In genomic region chr13:84553252-84553651, GRCh38 we compare ENCODE assay signal across 1 cellular context.
TF ChIP-seq lines count a peak whose summit lies in the region.

No MANE protein-coding gene starts in this region.

TF ChIP-seq in HEK293T, 16 proteins besides CTCF, POLR2A, EP300 and RAD21 (continued from another document):
- TF ChIP-seq, protein P1, sequence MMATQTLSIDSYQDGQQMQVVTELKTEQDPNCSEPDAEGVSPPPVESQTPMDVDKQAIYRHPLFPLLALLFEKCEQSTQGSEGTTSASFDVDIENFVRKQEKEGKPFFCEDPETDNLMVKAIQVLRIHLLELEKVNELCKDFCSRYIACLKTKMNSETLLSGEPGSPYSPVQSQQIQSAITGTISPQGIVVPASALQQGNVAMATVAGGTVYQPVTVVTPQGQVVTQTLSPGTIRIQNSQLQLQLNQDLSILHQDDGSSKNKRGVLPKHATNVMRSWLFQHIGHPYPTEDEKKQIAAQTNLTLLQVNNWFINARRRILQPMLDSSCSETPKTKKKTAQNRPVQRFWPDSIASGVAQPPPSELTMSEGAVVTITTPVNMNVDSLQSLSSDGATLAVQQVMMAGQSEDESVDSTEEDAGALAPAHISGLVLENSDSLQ (IDR thresholded peaks at IDR 0.05) = peak; percentile 89
- TF ChIP-seq FOXK2 (IDR thresholded peaks at IDR 0.05) (no peak), CTBP1 (IDR thresholded peaks at IDR 0.05; ENCODE audit: borderline replicate concordance) (no peak), NFRKB (IDR thresholded peaks at IDR 0.05) (no peak), LEF1 (IDR thresholded peaks at IDR 0.05; ENCODE audit: borderline replicate concordance) (no peak)
